ENCODE assay signal across 23 cellular contexts in the genomic region with DNA sequence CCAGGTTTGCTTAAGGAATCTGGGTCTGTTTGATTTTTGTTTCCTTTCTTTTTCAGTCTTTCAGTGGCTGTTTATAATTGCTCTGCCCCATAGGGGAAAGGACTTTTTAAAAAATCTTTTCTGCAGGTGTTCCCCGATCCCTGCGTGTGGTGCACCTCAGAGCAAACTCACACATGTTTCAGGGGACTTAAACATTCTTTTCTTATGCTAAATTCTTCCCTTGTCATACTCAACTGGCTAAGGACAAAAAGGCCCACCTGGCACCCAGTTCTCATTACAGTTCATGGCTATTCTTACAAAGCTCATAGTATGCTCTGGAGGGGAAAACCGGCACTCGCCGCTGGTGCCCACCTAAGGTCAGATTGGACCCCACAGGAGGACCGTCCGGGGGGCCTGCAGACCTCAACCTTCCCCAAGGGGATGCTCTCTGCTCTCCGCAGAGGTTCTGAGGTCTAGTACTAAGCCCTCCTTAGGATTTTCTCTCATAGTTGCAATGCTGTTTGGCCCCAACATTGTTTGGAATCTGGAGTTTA.
"Had no signal": no experiment of that assay in that cellular context is flagged by ENCODE, and none has a peak within 500 bp of the region (broad histone marks: within the 10 kb centered on the region; RNA-seq: fewer than 3 reads in every experiment).

No MANE protein-coding gene starts in this region.

- H3K27ac ChIP-seq: colonic mucosa, heart left ventricle, left ventricle myocardium inferior, lower lobe of right lung, spleen, testis, tibial nerve, upper lobe of right lung, vagina had no signal

- H3K9me3 ChIP-seq: colonic mucosa, lower lobe of right lung, testis, tibial nerve, upper lobe of right lung, vagina had no signal

- H3K27me3 Mint-ChIP-seq: memory B cell; naive B cell; stimulated activated naive B cell treated with anti-CD40 and anti-IgM and Interleukin-4, amounts not matched to agents 10 μg/mL and 1 μg/mL and 100 μg/mL, for 72 hours; stimulated activated naive CD8-positive, alpha-beta T cell treated with anti-CD3 and anti-CD28 coated beads, Interleukin-15, amount 100 ng/mL, for 72 hours had no signal

- H3K36me3 ChIP-seq: colonic mucosa, heart left ventricle, left ventricle myocardium inferior, lower lobe of right lung, spleen, tibial nerve, upper lobe of right lung, vagina had no signal

- ATAC-seq: heart left ventricle; lower lobe of right lung; sciatic nerve; stimulated activated naive B cell treated with anti-CD40 and anti-IgM and Interleukin-4, amounts not matched to agents 10 μg/mL and 1 μg/mL and 100 μg/mL, for 72 hours; stimulated activated naive CD8-positive, alpha-beta T cell treated with anti-CD3 and anti-CD28 coated beads, Interleukin-15, amount 100 ng/mL, for 72 hours; upper lobe of right lung had no signal

- H3K9me3 Mint-ChIP-seq: stimulated activated naive CD8-positive, alpha-beta T cell treated with anti-CD3 and anti-CD28 coated beads, Interleukin-15, amount 100 ng/mL, for 72 hours had no signal

- H3K27me3 ChIP-seq: colonic mucosa, heart left ventricle, spleen, testis, tibial nerve, upper lobe of right lung, vagina had no signal

- H3K4me3 ChIP-seq: colonic mucosa, heart left ventricle, left ventricle myocardium inferior, lower lobe of right lung, spleen, testis, tibial nerve, upper lobe of right lung, vagina had no signal

- H3K4me1 Mint-ChIP-seq: immature natural killer cell; memory B cell; naive B cell; nephron; stimulated activated naive B cell treated with anti-CD40 and anti-IgM and Interleukin-4, amounts not matched to agents 10 μg/mL and 1 μg/mL and 100 μg/mL, for 72 hours; stimulated activated naive CD8-positive, alpha-beta T cell treated with anti-CD3 and anti-CD28 coated beads, Interleukin-15, amount 100 ng/mL, for 72 hours had no signal

- H3K27ac Mint-ChIP-seq: memory B cell; naive B cell; nephron; stimulated activated naive B cell treated with anti-CD40 and anti-IgM and Interleukin-4, amounts not matched to agents 10 μg/mL and 1 μg/mL and 100 μg/mL, for 72 hours; stimulated activated naive CD8-positive, alpha-beta T cell treated with anti-CD3 and anti-CD28 coated beads, Interleukin-15, amount 100 ng/mL, for 72 hours had no signal

- H3K4me1 ChIP-seq: colonic mucosa, heart left ventricle, left ventricle myocardium inferior, lower lobe of right lung, spleen, testis, tibial nerve, upper lobe of right lung, vagina had no signal

- H3K36me3 Mint-ChIP-seq: immature natural killer cell; naive B cell; stimulated activated naive B cell treated with anti-CD40 and anti-IgM and Interleukin-4, amounts not matched to agents 10 μg/mL and 1 μg/mL and 100 μg/mL, for 72 hours had no signal

- H3K4me3 Mint-ChIP-seq: immature natural killer cell; memory B cell; naive B cell; nephron; stimulated activated naive B cell treated with anti-CD40 and anti-IgM and Interleukin-4, amounts not matched to agents 10 μg/mL and 1 μg/mL and 100 μg/mL, for 72 hours; stimulated activated naive CD8-positive, alpha-beta T cell treated with anti-CD3 and anti-CD28 coated beads, Interleukin-15, amount 100 ng/mL, for 72 hours had no signal

- DNase-seq: colonic mucosa; dermis blood vessel endothelial cell; effector CD4-positive, alpha-beta T cell; foreskin melanocyte; heart left ventricle; hippocampal formation; immature natural killer cell; left ventricle myocardium inferior; lower lobe of right lung; naive B cell; spleen; stimulated activated CD4-positive, alpha-beta T cell treated with anti-CD3 and anti-CD28 coated beads, Interleukin-15, amount 100 ng/mL, for 24 hours; stimulated activated CD4-positive, alpha-beta T cell treated with anti-CD3 and anti-CD28 coated beads, Interleukin-1b, Interleukin-23, amount 100 ng/mL, for 48 hours; stimulated activated CD4-positive, alpha-beta T cell treated with anti-CD3 and anti-CD28 coated beads, Interleukin-4, amount 100 ng/mL, for 4 hours; stimulated activated naive B cell treated with anti-CD40 and anti-IgM and Interleukin-4, amounts not matched to agents 10 μg/mL and 1 μg/mL and 100 μg/mL, for 72 hours; stimulated activated naive CD8-positive, alpha-beta T cell treated with anti-CD3 and anti-CD28 coated beads, Interleukin-15, amount 100 ng/mL, for 72 hours; testis; upper lobe of right lung had no signal
